1 cellular context compared by ENCODE assay signal in genomic region chr1:203287109-203287893, GRCh38.
TF ChIP-seq lines count a peak whose summit lies in the region.

No MANE protein-coding gene starts in this region.

TF ChIP-seq in K562, 482 proteins besides CTCF, POLR2A, EP300 and RAD21 (continued from another document and continues in another):
- TF ChIP-seq CEBPZ (IDR thresholded peaks at IDR 0.05; ENCODE audit: borderline replicate concordance, low read depth, low read length) (no peak), ZNF274 (IDR thresholded peaks at IDR 0.05; ENCODE audit: borderline replicate concordance, low read depth, low read length) (no peak), ZNF699 (CRISPR knock-in tag; IDR thresholded peaks at IDR 0.05; ENCODE audit: insufficient replicate concordance) (no peak), ZC3H8 (IDR thresholded peaks at IDR 0.05) (no peak), ZKSCAN3 (CRISPR knock-in tag; IDR thresholded peaks at IDR 0.05) (no peak), JUND (IDR thresholded peaks at IDR 0.05; ENCODE audit: borderline replicate concordance, low read depth, low read length) (peak; percentile 64), JUND (tag; IDR thresholded peaks at IDR 0.05; ENCODE audit: borderline replicate concordance, low read depth, low read length) (no peak; the same call in 2 of the 3 replicates), UBTF (IDR thresholded peaks at IDR 0.05; ENCODE audit: borderline replicate concordance in 1 of 2, low read depth in 2 of 2, low read length in 2 of 2) (no peak), CXXC5 (CRISPR knock-in tag; IDR thresholded peaks at IDR 0.05) (peak; percentile 65), ZNF609 (CRISPR knock-in tag; IDR thresholded peaks at IDR 0.05; ENCODE audit: borderline replicate concordance) (no peak), ZNF592 (IDR thresholded peaks at IDR 0.05) (peak; percentile 72; the same call in 1 of the 2 replicates), PTRF (tag; IDR thresholded peaks at IDR 0.05) (no peak), ZBTB43 (CRISPR knock-in tag; IDR thresholded peaks at IDR 0.05) (no peak), KLF1 (tag; IDR thresholded peaks at IDR 0.05) (no peak), ZBTB7A (IDR thresholded peaks at IDR 0.05; ENCODE audit: borderline replicate concordance, control insufficient read depth, low read depth, low read length) (peak; percentile 79; the same call in 1 of the 2 replicates), RBM39 (optimal IDR thresholded peaks at IDR 0.05; ENCODE audit: low read depth, low read length) (no peak), NELFE (IDR thresholded peaks at IDR 0.05; ENCODE audit: insufficient read depth, insufficient read length) (no peak), ZNF140 (CRISPR knock-in tag; IDR thresholded peaks at IDR 0.05) (0 out of 2 replicates have a peak, but pooled peaks have one; percentile 25), TBL1XR1 (IDR thresholded peaks at IDR 0.05; ENCODE audit: low read length in 2 of 2) (no peak), CREB3L1 (IDR thresholded peaks at IDR 0.05; ENCODE audit: borderline replicate concordance, low read depth) (no peak), KDM1A (IDR thresholded peaks at IDR 0.05) (no peak), ERF (CRISPR knock-in tag; IDR thresholded peaks at IDR 0.05) (peak; percentile 38; the same call in 1 of the 2 replicates), ZNF766 (CRISPR knock-in tag; conservative IDR thresholded peaks at IDR 0.05) (peak; percentile 80), L3MBTL2 (IDR thresholded peaks at IDR 0.05) (no peak; the same call in 1 of the 2 replicates), ZNF395 (CRISPR knock-in tag; IDR thresholded peaks at IDR 0.05) (peak; percentile 27; the same call in 1 of the 2 replicates), ILF3 (IDR thresholded peaks at IDR 0.05; ENCODE audit: borderline replicate concordance) (no peak), SMAD4 (CRISPR knock-in tag; conservative IDR thresholded peaks at IDR 0.05) (peak; percentile 60; the same call in 1 of the 2 replicates), TEAD1 (CRISPR knock-in tag; IDR thresholded peaks at IDR 0.05) (no peak), MEIS2 (IDR thresholded peaks at IDR 0.05; ENCODE audit: partially characterized antibody) (no peak), NR2C1 (IDR thresholded peaks at IDR 0.05) (no peak), NR2C1 (tag; IDR thresholded peaks at IDR 0.05) (peak; percentile 45), TEAD4 (IDR thresholded peaks at IDR 0.05; ENCODE audit: low read length) (peak; percentile 44; the same call in 1 of the 2 replicates), TEAD4 (CRISPR knock-in tag; IDR thresholded peaks at IDR 0.05; ENCODE audit: borderline replicate concordance) (no peak), SMARCA4 (IDR thresholded peaks at IDR 0.05) (peak; percentile 55), RFX1 (IDR thresholded peaks at IDR 0.05) (no peak), NFE2 (IDR thresholded peaks at IDR 0.05; ENCODE audit: low read depth) (peak; percentile 58; the same call in 1 of the 2 replicates), ESRRB (CRISPR knock-in tag; IDR thresholded peaks at IDR 0.05; ENCODE audit: borderline replicate concordance) (no peak), CCAR2 (IDR thresholded peaks at IDR 0.05; ENCODE audit: low read depth, low read length) (no peak), PBX2 (CRISPR knock-in tag; IDR thresholded peaks at IDR 0.05; ENCODE audit: low read depth) (no peak), PBX2 (tag; conservative IDR thresholded peaks at IDR 0.05; ENCODE audit: low read depth) (no peak), LARP7 (IDR thresholded peaks at IDR 0.05) (no peak)
